1 cellular context compared by ENCODE assay signal in the genomic region with DNA sequence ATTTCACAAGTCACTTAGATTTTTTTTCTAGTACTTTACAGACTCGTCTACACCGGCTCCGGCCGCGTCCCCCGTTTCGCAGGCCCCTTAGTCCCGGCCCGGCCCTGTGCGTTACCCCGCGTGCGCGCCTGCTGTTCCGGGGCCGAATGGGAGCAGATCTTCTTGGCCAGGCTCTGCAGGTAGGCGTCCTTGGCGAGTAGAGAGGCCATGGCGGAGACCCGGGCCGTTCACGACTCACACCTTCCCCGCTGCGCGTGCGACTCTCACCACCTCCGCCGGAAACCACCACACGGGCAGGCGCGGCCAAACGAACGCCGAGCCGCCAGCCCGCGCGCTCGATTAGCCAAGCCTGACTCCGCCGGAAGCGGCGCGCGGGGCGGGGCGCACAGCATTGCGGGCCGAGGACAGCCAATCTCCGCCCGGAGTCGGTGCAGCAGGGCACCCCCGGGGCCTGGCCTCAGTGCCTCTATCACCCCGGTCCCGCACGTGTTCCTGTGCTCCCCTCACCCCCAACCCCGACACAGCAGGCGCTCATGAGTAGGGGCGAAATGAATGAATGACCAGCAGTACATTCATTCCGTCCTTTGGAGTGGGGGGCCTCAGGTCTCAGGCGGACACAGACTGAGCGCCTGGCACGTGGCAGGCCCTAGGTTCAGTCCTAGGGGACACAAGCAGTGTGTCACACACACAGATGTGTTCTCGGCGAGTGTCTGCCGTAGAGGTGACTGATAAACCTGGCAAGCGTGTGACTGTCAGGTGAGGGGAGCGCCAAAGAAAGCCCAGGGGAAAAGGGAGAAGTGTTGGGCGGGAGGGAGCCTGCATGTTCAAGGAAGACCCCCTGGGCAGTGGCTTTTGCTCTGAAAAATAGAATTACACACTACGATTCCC.
TF ChIP-seq lines count a peak whose summit lies in the region.

A gene (minus strand): TSS at position 265 of the 888 bp plus-strand sequence. CDS start 56 bp downstream, at position 209.

TF ChIP-seq in HepG2, 621 proteins besides CTCF, POLR2A, EP300 and RAD21 (continued from another document and continues in another):
- TF ChIP-seq, protein P1, sequence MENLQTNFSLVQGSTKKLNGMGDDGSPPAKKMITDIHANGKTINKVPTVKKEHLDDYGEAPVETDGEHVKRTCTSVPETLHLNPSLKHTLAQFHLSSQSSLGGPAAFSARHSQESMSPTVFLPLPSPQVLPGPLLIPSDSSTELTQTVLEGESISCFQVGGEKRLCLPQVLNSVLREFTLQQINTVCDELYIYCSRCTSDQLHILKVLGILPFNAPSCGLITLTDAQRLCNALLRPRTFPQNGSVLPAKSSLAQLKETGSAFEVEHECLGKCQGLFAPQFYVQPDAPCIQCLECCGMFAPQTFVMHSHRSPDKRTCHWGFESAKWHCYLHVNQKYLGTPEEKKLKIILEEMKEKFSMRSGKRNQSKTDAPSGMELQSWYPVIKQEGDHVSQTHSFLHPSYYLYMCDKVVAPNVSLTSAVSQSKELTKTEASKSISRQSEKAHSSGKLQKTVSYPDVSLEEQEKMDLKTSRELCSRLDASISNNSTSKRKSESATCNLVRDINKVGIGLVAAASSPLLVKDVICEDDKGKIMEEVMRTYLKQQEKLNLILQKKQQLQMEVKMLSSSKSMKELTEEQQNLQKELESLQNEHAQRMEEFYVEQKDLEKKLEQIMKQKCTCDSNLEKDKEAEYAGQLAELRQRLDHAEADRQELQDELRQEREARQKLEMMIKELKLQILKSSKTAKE (CRISPR knock-in tag; IDR thresholded peaks at IDR 0.05; ENCODE audit: borderline replicate concordance): peak; percentile 41; the same call in 1 of the 2 replicates
- TF ChIP-seq, protein P2, sequence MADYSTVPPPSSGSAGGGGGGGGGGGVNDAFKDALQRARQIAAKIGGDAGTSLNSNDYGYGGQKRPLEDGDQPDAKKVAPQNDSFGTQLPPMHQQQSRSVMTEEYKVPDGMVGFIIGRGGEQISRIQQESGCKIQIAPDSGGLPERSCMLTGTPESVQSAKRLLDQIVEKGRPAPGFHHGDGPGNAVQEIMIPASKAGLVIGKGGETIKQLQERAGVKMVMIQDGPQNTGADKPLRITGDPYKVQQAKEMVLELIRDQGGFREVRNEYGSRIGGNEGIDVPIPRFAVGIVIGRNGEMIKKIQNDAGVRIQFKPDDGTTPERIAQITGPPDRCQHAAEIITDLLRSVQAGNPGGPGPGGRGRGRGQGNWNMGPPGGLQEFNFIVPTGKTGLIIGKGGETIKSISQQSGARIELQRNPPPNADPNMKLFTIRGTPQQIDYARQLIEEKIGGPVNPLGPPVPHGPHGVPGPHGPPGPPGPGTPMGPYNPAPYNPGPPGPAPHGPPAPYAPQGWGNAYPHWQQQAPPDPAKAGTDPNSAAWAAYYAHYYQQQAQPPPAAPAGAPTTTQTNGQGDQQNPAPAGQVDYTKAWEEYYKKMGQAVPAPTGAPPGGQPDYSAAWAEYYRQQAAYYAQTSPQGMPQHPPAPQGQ (CRISPR knock-in tag; IDR thresholded peaks at IDR 0.05; ENCODE audit: borderline replicate concordance): no peak
- TF ChIP-seq SMAD1 (CRISPR knock-in tag; IDR thresholded peaks at IDR 0.05; ENCODE audit: borderline replicate concordance, low read depth) (peak; percentile 96; the same call in 1 of the 2 replicates), TRIM24 (CRISPR knock-in tag; IDR thresholded peaks at IDR 0.05) (0 out of 2 replicates have a peak, but pooled peaks have one; percentile 47), CC2D1A (CRISPR knock-in tag; IDR thresholded peaks at IDR 0.05) (no peak), ZMAT3 (CRISPR knock-in tag; conservative IDR thresholded peaks at IDR 0.05) (peak; percentile 52; the same call in 1 of the 2 replicates), ZFY (CRISPR knock-in tag; IDR thresholded peaks at IDR 0.05) (peak; percentile 91), SMAD9 (CRISPR knock-in tag; IDR thresholded peaks at IDR 0.05) (peak; percentile 28; the same call in 1 of the 2 replicates), ZNF547 (CRISPR knock-in tag; IDR thresholded peaks at IDR 0.05) (peak; percentile 80), ZNF260 (CRISPR knock-in tag; IDR thresholded peaks at IDR 0.05; ENCODE audit: borderline replicate concordance, low read depth) (no peak), MIER2 (CRISPR knock-in tag; IDR thresholded peaks at IDR 0.05) (0 out of 2 replicates have a peak, but pooled peaks have one; percentile 46), ISX (CRISPR knock-in tag; conservative IDR thresholded peaks at IDR 0.05) (no peak), MAFK (conservative IDR thresholded peaks at IDR 0.05 in 1 of 2, IDR thresholded peaks at IDR 0.05 in 1 of 2; ENCODE audit: low read length in 2 of 2) (peak in 1 of 2 experiments; percentile 55; a peak in 2 of 4 replicates), CHD4 (IDR thresholded peaks at IDR 0.05; ENCODE audit: borderline replicate concordance, low read length) (no peak), U2AF1 (optimal IDR thresholded peaks at IDR 0.05; ENCODE audit: low read depth, low read length) (no peak), PHF20 (CRISPR knock-in tag; IDR thresholded peaks at IDR 0.05) (peak; percentile 96), RELA (CRISPR knock-in tag; IDR thresholded peaks at IDR 0.05) (peak; percentile 88; the same call in 1 of the 2 replicates), MXI1 (IDR thresholded peaks at IDR 0.05; ENCODE audit: borderline replicate concordance, low read depth, low read length) (peak; percentile 97), RFXANK (CRISPR knock-in tag; IDR thresholded peaks at IDR 0.05) (peak; percentile 41; the same call in 1 of the 2 replicates), ZKSCAN8 (CRISPR knock-in tag; IDR thresholded peaks at IDR 0.05; ENCODE audit: borderline replicate concordance) (peak; percentile 46; the same call in 1 of the 2 replicates), SIN3A (IDR thresholded peaks at IDR 0.05; ENCODE audit: borderline replicate concordance, low read depth, low read length) (peak; percentile 84; the same call in 1 of the 2 replicates), BORCS8-MEF2B (CRISPR knock-in tag; IDR thresholded peaks at IDR 0.05) (peak; percentile 90), HES4 (CRISPR knock-in tag; IDR thresholded peaks at IDR 0.05; ENCODE audit: borderline replicate concordance) (no peak; the same call in 1 of the 2 replicates), NR2F2 (IDR thresholded peaks at IDR 0.05; ENCODE audit: borderline replicate concordance, low read depth) (no peak), AHR (CRISPR knock-in tag; IDR thresholded peaks at IDR 0.05) (peak; percentile 78), CHCHD3 (CRISPR knock-in tag; IDR thresholded peaks at IDR 0.05) (peak; percentile 7; the same call in 1 of the 2 replicates)
- TF ChIP-seq, protein P3, sequence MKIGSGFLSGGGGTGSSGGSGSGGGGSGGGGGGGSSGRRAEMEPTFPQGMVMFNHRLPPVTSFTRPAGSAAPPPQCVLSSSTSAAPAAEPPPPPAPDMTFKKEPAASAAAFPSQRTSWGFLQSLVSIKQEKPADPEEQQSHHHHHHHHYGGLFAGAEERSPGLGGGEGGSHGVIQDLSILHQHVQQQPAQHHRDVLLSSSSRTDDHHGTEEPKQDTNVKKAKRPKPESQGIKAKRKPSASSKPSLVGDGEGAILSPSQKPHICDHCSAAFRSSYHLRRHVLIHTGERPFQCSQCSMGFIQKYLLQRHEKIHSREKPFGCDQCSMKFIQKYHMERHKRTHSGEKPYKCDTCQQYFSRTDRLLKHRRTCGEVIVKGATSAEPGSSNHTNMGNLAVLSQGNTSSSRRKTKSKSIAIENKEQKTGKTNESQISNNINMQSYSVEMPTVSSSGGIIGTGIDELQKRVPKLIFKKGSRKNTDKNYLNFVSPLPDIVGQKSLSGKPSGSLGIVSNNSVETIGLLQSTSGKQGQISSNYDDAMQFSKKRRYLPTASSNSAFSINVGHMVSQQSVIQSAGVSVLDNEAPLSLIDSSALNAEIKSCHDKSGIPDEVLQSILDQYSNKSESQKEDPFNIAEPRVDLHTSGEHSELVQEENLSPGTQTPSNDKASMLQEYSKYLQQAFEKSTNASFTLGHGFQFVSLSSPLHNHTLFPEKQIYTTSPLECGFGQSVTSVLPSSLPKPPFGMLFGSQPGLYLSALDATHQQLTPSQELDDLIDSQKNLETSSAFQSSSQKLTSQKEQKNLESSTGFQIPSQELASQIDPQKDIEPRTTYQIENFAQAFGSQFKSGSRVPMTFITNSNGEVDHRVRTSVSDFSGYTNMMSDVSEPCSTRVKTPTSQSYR (CRISPR knock-in tag; IDR thresholded peaks at IDR 0.05; ENCODE audit: borderline replicate concordance): no peak
- TF ChIP-seq, protein P4, sequence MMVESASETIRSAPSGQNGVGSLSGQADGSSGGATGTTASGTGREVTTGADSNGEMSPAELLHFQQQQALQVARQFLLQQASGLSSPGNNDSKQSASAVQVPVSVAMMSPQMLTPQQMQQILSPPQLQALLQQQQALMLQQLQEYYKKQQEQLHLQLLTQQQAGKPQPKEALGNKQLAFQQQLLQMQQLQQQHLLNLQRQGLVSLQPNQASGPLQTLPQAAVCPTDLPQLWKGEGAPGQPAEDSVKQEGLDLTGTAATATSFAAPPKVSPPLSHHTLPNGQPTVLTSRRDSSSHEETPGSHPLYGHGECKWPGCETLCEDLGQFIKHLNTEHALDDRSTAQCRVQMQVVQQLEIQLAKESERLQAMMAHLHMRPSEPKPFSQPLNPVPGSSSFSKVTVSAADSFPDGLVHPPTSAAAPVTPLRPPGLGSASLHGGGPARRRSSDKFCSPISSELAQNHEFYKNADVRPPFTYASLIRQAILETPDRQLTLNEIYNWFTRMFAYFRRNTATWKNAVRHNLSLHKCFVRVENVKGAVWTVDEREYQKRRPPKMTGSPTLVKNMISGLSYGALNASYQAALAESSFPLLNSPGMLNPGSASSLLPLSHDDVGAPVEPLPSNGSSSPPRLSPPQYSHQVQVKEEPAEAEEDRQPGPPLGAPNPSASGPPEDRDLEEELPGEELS (CRISPR knock-in tag; IDR thresholded peaks at IDR 0.05): peak; percentile 78
- TF ChIP-seq, protein P5, sequence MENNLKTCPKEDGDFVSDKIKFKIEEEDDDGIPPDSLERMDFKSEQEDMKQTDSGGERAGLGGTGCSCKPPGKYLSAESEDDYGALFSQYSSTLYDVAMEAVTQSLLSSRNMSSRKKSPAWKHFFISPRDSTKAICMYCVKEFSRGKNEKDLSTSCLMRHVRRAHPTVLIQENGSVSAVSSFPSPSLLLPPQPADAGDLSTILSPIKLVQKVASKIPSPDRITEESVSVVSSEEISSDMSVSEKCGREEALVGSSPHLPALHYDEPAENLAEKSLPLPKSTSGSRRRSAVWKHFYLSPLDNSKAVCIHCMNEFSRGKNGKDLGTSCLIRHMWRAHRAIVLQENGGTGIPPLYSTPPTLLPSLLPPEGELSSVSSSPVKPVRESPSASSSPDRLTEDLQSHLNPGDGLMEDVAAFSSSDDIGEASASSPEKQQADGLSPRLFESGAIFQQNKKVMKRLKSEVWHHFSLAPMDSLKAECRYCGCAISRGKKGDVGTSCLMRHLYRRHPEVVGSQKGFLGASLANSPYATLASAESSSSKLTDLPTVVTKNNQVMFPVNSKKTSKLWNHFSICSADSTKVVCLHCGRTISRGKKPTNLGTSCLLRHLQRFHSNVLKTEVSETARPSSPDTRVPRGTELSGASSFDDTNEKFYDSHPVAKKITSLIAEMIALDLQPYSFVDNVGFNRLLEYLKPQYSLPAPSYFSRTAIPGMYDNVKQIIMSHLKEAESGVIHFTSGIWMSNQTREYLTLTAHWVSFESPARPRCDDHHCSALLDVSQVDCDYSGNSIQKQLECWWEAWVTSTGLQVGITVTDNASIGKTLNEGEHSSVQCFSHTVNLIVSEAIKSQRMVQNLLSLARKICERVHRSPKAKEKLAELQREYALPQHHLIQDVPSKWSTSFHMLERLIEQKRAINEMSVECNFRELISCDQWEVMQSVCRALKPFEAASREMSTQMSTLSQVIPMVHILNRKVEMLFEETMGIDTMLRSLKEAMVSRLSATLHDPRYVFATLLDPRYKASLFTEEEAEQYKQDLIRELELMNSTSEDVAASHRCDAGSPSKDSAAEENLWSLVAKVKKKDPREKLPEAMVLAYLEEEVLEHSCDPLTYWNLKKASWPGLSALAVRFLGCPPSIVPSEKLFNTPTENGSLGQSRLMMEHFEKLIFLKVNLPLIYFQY (CRISPR knock-in tag; IDR thresholded peaks at IDR 0.05; ENCODE audit: borderline replicate concordance): no peak
- TF ChIP-seq, protein P6, sequence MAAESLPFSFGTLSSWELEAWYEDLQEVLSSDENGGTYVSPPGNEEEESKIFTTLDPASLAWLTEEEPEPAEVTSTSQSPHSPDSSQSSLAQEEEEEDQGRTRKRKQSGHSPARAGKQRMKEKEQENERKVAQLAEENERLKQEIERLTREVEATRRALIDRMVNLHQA (CRISPR knock-in tag; IDR thresholded peaks at IDR 0.05): no peak
- TF ChIP-seq, protein P7, sequence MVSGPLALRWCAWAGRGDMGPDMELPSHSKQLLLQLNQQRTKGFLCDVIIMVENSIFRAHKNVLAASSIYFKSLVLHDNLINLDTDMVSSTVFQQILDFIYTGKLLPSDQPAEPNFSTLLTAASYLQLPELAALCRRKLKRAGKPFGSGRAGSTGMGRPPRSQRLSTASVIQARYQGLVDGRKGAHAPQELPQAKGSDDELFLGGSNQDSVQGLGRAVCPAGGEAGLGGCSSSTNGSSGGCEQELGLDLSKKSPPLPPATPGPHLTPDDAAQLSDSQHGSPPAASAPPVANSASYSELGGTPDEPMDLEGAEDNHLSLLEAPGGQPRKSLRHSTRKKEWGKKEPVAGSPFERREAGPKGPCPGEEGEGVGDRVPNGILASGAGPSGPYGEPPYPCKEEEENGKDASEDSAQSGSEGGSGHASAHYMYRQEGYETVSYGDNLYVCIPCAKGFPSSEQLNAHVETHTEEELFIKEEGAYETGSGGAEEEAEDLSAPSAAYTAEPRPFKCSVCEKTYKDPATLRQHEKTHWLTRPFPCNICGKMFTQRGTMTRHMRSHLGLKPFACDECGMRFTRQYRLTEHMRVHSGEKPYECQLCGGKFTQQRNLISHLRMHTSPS (CRISPR knock-in tag; IDR thresholded peaks at IDR 0.05; ENCODE audit: low read depth): peak; percentile 82; the same call in 1 of the 2 replicates
- TF ChIP-seq, protein P8, sequence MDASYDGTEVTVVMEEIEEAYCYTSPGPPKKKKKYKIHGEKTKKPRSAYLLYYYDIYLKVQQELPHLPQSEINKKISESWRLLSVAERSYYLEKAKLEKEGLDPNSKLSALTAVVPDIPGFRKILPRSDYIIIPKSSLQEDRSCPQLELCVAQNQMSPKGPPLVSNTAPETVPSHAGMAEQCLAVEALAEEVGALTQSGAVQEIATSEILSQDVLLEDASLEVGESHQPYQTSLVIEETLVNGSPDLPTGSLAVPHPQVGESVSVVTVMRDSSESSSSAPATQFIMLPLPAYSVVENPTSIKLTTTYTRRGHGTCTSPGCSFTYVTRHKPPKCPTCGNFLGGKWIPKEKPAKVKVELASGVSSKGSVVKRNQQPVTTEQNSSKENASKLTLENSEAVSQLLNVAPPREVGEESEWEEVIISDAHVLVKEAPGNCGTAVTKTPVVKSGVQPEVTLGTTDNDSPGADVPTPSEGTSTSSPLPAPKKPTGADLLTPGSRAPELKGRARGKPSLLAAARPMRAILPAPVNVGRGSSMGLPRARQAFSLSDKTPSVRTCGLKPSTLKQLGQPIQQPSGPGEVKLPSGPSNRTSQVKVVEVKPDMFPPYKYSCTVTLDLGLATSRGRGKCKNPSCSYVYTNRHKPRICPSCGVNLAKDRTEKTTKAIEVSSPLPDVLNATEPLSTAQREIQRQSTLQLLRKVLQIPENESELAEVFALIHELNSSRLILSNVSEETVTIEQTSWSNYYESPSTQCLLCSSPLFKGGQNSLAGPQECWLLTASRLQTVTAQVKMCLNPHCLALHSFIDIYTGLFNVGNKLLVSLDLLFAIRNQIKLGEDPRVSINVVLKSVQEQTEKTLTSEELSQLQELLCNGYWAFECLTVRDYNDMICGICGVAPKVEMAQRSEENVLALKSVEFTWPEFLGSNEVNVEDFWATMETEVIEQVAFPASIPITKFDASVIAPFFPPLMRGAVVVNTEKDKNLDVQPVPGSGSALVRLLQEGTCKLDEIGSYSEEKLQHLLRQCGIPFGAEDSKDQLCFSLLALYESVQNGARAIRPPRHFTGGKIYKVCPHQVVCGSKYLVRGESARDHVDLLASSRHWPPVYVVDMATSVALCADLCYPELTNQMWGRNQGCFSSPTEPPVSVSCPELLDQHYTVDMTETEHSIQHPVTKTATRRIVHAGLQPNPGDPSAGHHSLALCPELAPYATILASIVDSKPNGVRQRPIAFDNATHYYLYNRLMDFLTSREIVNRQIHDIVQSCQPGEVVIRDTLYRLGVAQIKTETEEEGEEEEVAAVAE (CRISPR knock-in tag; IDR thresholded peaks at IDR 0.05; ENCODE audit: borderline replicate concordance): peak; percentile 83; the same call in 1 of the 2 replicates
